In genomic region chr6:149371154-149371553, GRCh38 we compare ENCODE assay signal across 18 cellular contexts. TPM values are rescaled to one million over a fixed set of nuclear protein-coding genes. Genes with fewer than 3 reads are reported as not detected.
A peak's percentile ranks its signal among the peaks of the same experiment; 100 is the strongest.
DNase-seq lines count a peak whose midpoint lies in the region; ATAC-seq, FAIRE-seq and TF ChIP-seq lines count a peak whose summit lies in the region.
"Had no signal": no experiment of that assay in that cellular context is flagged by ENCODE, and none has a peak within 500 bp of the region (broad histone marks: within the 10 kb centered on the region; RNA-seq: fewer than 3 reads in every experiment).

No MANE protein-coding gene starts in this region.

- intact Hi-C loops in activated T-helper 2 cell treated with anti-CD3 and anti-CD28 coated beads, Interferon-gamma antibody, Interleukin-2, Interleukin-4, amounts not matched to agents 10 μg/mL and 5 μg/mL and 100 μg/mL, durations not matched to agents 14 hours and 24 hours and 36 hours (cut with micrococcal nuclease) = no loop called here
- intact Hi-C loops in lower leg skin (cut with DNase I; ENCODE audit: low total_unique reads) = no loop called here

- DNase-seq in activated naive CD4-positive, alpha-beta T cell treated with anti-CD3 and anti-CD28 coated beads, Interleukin-2, amount 10 ng/mL, durations not matched to agents 7 days and 5 days = no peak
- no peak for DNase-seq in activated naive CD4-positive, alpha-beta T cell treated with Interleukin-2 at 50 U/mL for 16 hours
- DNase-seq in GM19239 (ENCODE audit: insufficient read length, low spot score) (no peak), nephron progenitor cell (no peak), lower leg skin (ENCODE audit: low spot score in 2 of 2) (no peak)
- DNase-seq in activated T-helper 2 cell treated with anti-CD3 and anti-CD28 coated beads, Interferon-gamma antibody, Interleukin-2, Interleukin-4, amounts not matched to agents 10 μg/mL and 5 μg/mL and 100 μg/mL, durations not matched to agents 14 hours and 24 hours and 36 hours (ENCODE audit: low spot score) = no peak
- DNase-seq: activated CD8-positive, alpha-beta memory T cell treated with anti-CD3 and anti-CD28 coated beads for 24 hours; activated effector memory CD4-positive, alpha-beta T cell treated with anti-CD3 and anti-CD28 coated beads, Interleukin-2, amount 50 U/mL, for 16 hours; endodermal cell; glutamatergic neuron; left colon; mucosa of descending colon; NCI-H524 treated with DMSO at 0.1 percent for 48 hours; stimulated activated CD4-positive, alpha-beta T cell treated with anti-CD3 and anti-CD28 coated beads, Interleukin-12 subunit alpha, Interleukin-12 subunit beta, amount 100 ng/mL, for 4 hours had no signal

- TF ChIP-seq CTCF in nephron progenitor cell (IDR thresholded peaks at IDR 0.05) (no peak), lower leg skin (IDR thresholded peaks at IDR 0.05) (no peak)

- H3K4me1 Mint-ChIP-seq in activated naive CD4-positive, alpha-beta T cell treated with anti-CD3 and anti-CD28 coated beads, Interleukin-2, amount 10 ng/mL, durations not matched to agents 7 days and 5 days = peaks cover 46% of the 10 kb centered on the region
- H3K4me1 Mint-ChIP-seq in activated T-helper 2 cell treated with anti-CD3 and anti-CD28 coated beads, Interferon-gamma antibody, Interleukin-2, Interleukin-4, amounts not matched to agents 10 μg/mL and 5 μg/mL and 100 μg/mL, durations not matched to agents 14 hours and 24 hours and 36 hours (ENCODE audit: low read depth) = peaks cover 42% of the 10 kb centered on the region
- no peaks in the 10 kb centered on the region for H3K4me1 Mint-ChIP-seq in nephron progenitor cell

- CTCF ChIA-PET in activated naive CD4-positive, alpha-beta T cell treated with anti-CD3 and anti-CD28 coated beads, Interleukin-2, amount 10 ng/mL, durations not matched to agents 7 days and 5 days (lab: Charles Lee) = interaction anchor here (0.6 kb wide), 2 partner anchors 25 to 281 kb away, joined by 3 read pairs; no protein-coding TSS in a partner anchor

- no peak for TF ChIP-seq POLR2A in lower leg skin (IDR thresholded peaks at IDR 0.05)

- H3K4me3 ChIP-seq in lower leg skin (ENCODE audit: low read depth, poor library complexity, severe bottlenecking) = no peak overlapping the region
- H3K4me3 ChIP-seq: mucosa of descending colon had no signal

- H3K27ac Mint-ChIP-seq in activated naive CD4-positive, alpha-beta T cell treated with anti-CD3 and anti-CD28 coated beads, Interleukin-2, amount 10 ng/mL, durations not matched to agents 7 days and 5 days = peak overlapping the region; percentile 12
- peak overlapping the region; percentile 53 for H3K27ac Mint-ChIP-seq in activated T-helper 2 cell treated with anti-CD3 and anti-CD28 coated beads, Interferon-gamma antibody, Interleukin-2, Interleukin-4, amounts not matched to agents 10 μg/mL and 5 μg/mL and 100 μg/mL, durations not matched to agents 14 hours and 24 hours and 36 hours
- peak overlapping the region; percentile 12 for H3K27ac Mint-ChIP-seq in nephron progenitor cell
- H3K27ac Mint-ChIP-seq: endodermal cell had no signal

- H3K36me3 Mint-ChIP-seq in activated naive CD4-positive, alpha-beta T cell treated with anti-CD3 and anti-CD28 coated beads, Interleukin-2, amount 10 ng/mL, durations not matched to agents 7 days and 5 days = peaks cover 45% of the 10 kb centered on the region
- peaks cover 53% of the 10 kb centered on the region for H3K36me3 Mint-ChIP-seq in activated T-helper 2 cell treated with anti-CD3 and anti-CD28 coated beads, Interferon-gamma antibody, Interleukin-2, Interleukin-4, amounts not matched to agents 10 μg/mL and 5 μg/mL and 100 μg/mL, durations not matched to agents 14 hours and 24 hours and 36 hours (ENCODE audit: low read depth)
- H3K36me3 Mint-ChIP-seq in nephron progenitor cell (ENCODE audit: low read depth) = peaks cover 20% of the 10 kb centered on the region

- ATAC-seq in GM21723 (IDR thresholded peaks at IDR 0.05; ENCODE audit: unreplicated experiment) (no peak), HG02885 (IDR thresholded peaks at IDR 0.05; ENCODE audit: poor library complexity, unreplicated experiment) (no peak)
- ATAC-seq: left colon, mucosa of descending colon had no signal

- peak; percentile 28 for FAIRE-seq in GM19239 (lab: Jason Lieb, UNC)
- FAIRE-seq: astrocyte, H1 had no signal

- H3K4me3 Mint-ChIP-seq in activated naive CD4-positive, alpha-beta T cell treated with anti-CD3 and anti-CD28 coated beads, Interleukin-2, amount 10 ng/mL, durations not matched to agents 7 days and 5 days = no peak overlapping the region
- H3K4me3 Mint-ChIP-seq in activated T-helper 2 cell treated with anti-CD3 and anti-CD28 coated beads, Interferon-gamma antibody, Interleukin-2, Interleukin-4, amounts not matched to agents 10 μg/mL and 5 μg/mL and 100 μg/mL, durations not matched to agents 14 hours and 24 hours and 36 hours (ENCODE audit: low read depth) = no peak overlapping the region
- no peak overlapping the region for H3K4me3 Mint-ChIP-seq in nephron progenitor cell
- H3K4me3 Mint-ChIP-seq: endodermal cell had no signal

- no peaks in the 10 kb centered on the region for H3K9me3 Mint-ChIP-seq in activated naive CD4-positive, alpha-beta T cell treated with anti-CD3 and anti-CD28 coated beads, Interleukin-2, amount 10 ng/mL, durations not matched to agents 7 days and 5 days
- no peaks in the 10 kb centered on the region for H3K9me3 Mint-ChIP-seq in activated T-helper 2 cell treated with anti-CD3 and anti-CD28 coated beads, Interferon-gamma antibody, Interleukin-2, Interleukin-4, amounts not matched to agents 10 μg/mL and 5 μg/mL and 100 μg/mL, durations not matched to agents 14 hours and 24 hours and 36 hours
- H3K9me3 Mint-ChIP-seq in nephron progenitor cell = no peaks in the 10 kb centered on the region
- H3K9me3 Mint-ChIP-seq: endodermal cell had no signal

- no peaks in the 10 kb centered on the region for H3K27me3 Mint-ChIP-seq in activated naive CD4-positive, alpha-beta T cell treated with anti-CD3 and anti-CD28 coated beads, Interleukin-2, amount 10 ng/mL, durations not matched to agents 7 days and 5 days
- H3K27me3 Mint-ChIP-seq in activated T-helper 2 cell treated with anti-CD3 and anti-CD28 coated beads, Interferon-gamma antibody, Interleukin-2, Interleukin-4, amounts not matched to agents 10 μg/mL and 5 μg/mL and 100 μg/mL, durations not matched to agents 14 hours and 24 hours and 36 hours (ENCODE audit: low read depth) = no peaks in the 10 kb centered on the region
- no peaks in the 10 kb centered on the region for H3K27me3 Mint-ChIP-seq in nephron progenitor cell (ENCODE audit: low read depth, poor library complexity)

RNA-seq across cellular contexts. Expression of gene SUMO4, which starts 28.9 kb away (rescaled TPM):
- total RNA-seq in activated T-helper 2 cell treated with anti-CD3 and anti-CD28 coated beads, Interferon-gamma antibody, Interleukin-2, Interleukin-4, amounts not matched to agents 10 μg/mL and 5 μg/mL and 100 μg/mL, durations not matched to agents 14 hours and 24 hours and 36 hours = 7.7 and 7.8 TPM in 2 replicates
- 1 to 10 TPM in 1 of 4 donors, under 1 TPM in 3; 0.25 to 1.8 (median 0.58) TPM for total RNA-seq in lower leg skin

RNA-seq across cellular contexts. Expression of gene TAB2, which starts 53.6 kb away (rescaled TPM):
- total RNA-seq in activated T-helper 2 cell treated with anti-CD3 and anti-CD28 coated beads, Interferon-gamma antibody, Interleukin-2, Interleukin-4, amounts not matched to agents 10 μg/mL and 5 μg/mL and 100 μg/mL, durations not matched to agents 14 hours and 24 hours and 36 hours = 106 and 110 TPM in 2 replicates
- 10 to 100 TPM; 32.5 to 71.4 (median 43.8) TPM for total RNA-seq in lower leg skin
